In genomic region chr15:98785796-98786581, GRCh38 we compare ENCODE assay signal across 8 cellular contexts.
DNase-seq lines count a peak whose midpoint lies in the region; ATAC-seq and TF ChIP-seq lines count a peak whose summit lies in the region.

No MANE protein-coding gene starts in this region.

- WGBS in heart left ventricle, 4 donors, result 54 to 69% (median 62%) methylated on average over 9 of the region's 9 CpGs

- peak overlapping the region; percentile 78 for H3K27ac ChIP-seq in HUES48 (ENCODE audit: low read depth, low read length)
- peak overlapping the region in 9 of 12 donors; percentile 4 to 75 (median 55) for H3K27ac ChIP-seq in heart left ventricle
- no peak overlapping the region for H3K27ac ChIP-seq in vagina
- H3K27ac ChIP-seq in uterus, result no peak overlapping the region

- intact Hi-C loops in heart left ventricle (cut with DNase I) (loop anchor here in 2 of 10 donors (5.0 to 10.0 kb wide), 2 partner anchors 61 to 279 kb away; no protein-coding TSS in a partner anchor), vagina (cut with DNase I) (no loop called here), uterus (cut with DNase I; ENCODE audit: low total_unique reads) (no loop called here)

- peak; percentile 70 for DNase-seq in COLO668 (lab: John Stamatoyannopoulos, UW; ENCODE audit: unreplicated experiment)
- peak in 4 of 5 donors; percentile 48 to 63 (median 56) for DNase-seq in heart left ventricle
- no peak for DNase-seq in vagina (ENCODE audit: extremely low spot score in 2 of 2)
- no peak for DNase-seq in NCI-H345 (lab: John Stamatoyannopoulos, UW)
- no peak for DNase-seq in SIG-M5 treated with dmso at 0.1 percent for 504 hours (lab: John Stamatoyannopoulos, UW; ENCODE audit: unreplicated experiment)
- no peak for DNase-seq in uterus

- ATAC-seq in GM21447 (IDR thresholded peaks at IDR 0.05; ENCODE audit: unreplicated experiment) (peak; percentile 77), heart left ventricle (peak; percentile 77 to 88 (median 86))

- TF ChIP-seq POLR2A in heart left ventricle (IDR thresholded peaks at IDR 0.05) (no peak), vagina (IDR thresholded peaks at IDR 0.05) (no peak), uterus (IDR thresholded peaks at IDR 0.05) (no peak)

- TF ChIP-seq CTCF in heart left ventricle (IDR thresholded peaks at IDR 0.05) (no peak), vagina (IDR thresholded peaks at IDR 0.05) (no peak), uterus (IDR thresholded peaks at IDR 0.05) (no peak)

- no peaks in the 10 kb centered on the region for H3K27me3 ChIP-seq in HUES48 (ENCODE audit: control insufficient read depth, insufficient read depth, low read length)
- no peaks in the 10 kb centered on the region for H3K27me3 ChIP-seq in heart left ventricle
- no peaks in the 10 kb centered on the region for H3K27me3 ChIP-seq in vagina
- H3K27me3 ChIP-seq in uterus, result no peaks in the 10 kb centered on the region

- H3K36me3 ChIP-seq in HUES48 (ENCODE audit: control insufficient read depth, insufficient read depth, low read length), result no peaks in the 10 kb centered on the region
- H3K36me3 ChIP-seq in heart left ventricle, result no peaks in the 10 kb centered on the region
- no peaks in the 10 kb centered on the region for H3K36me3 ChIP-seq in vagina
- H3K36me3 ChIP-seq in uterus, result no peaks in the 10 kb centered on the region

- H3K9me3 ChIP-seq in HUES48 (ENCODE audit: control insufficient read depth, insufficient read depth, low read length) (no peaks in the 10 kb centered on the region), heart left ventricle (no peaks in the 10 kb centered on the region), vagina (no peaks in the 10 kb centered on the region), uterus (no peaks in the 10 kb centered on the region)

- H3K4me1 ChIP-seq in HUES48 (ENCODE audit: control insufficient read depth, insufficient read depth, low read length) (peaks cover 68% of the 10 kb centered on the region), heart left ventricle (peaks cover 3 to 65% (median 37%) of the 10 kb centered on the region in 12 donors), vagina (peaks cover 57% of the 10 kb centered on the region), uterus (peaks cover 0 to 3% of the 10 kb centered on the region in 2 donors)

- no peak overlapping the region for H3K9ac ChIP-seq in HUES48 (ENCODE audit: low read depth, low read length)

- no peak overlapping the region for H3K4me3 ChIP-seq in HUES48 (ENCODE audit: low read depth, low read length)
- H3K4me3 ChIP-seq in heart left ventricle, result no peak overlapping the region
- no peak overlapping the region for H3K4me3 ChIP-seq in vagina
- H3K4me3 ChIP-seq in uterus, result no peak overlapping the region

Comparison
In these comparisons a context has a peak if more than half of its experiments do, and no peak if none do; other contexts are left out.
1. DNase-seq: peak in COLO668 (single experiment) and heart left ventricle (4 of 5); none in vagina (0 of 2), NCI-H345 (single experiment), SIG-M5 treated with dmso at 0.1 percent for 504 hours (single experiment) and uterus (0 of 2).
2. H3K27ac ChIP-seq: peak in HUES48 (single experiment) and heart left ventricle (9 of 12); none in vagina (single experiment) and uterus (0 of 2).